In the genomic region with DNA sequence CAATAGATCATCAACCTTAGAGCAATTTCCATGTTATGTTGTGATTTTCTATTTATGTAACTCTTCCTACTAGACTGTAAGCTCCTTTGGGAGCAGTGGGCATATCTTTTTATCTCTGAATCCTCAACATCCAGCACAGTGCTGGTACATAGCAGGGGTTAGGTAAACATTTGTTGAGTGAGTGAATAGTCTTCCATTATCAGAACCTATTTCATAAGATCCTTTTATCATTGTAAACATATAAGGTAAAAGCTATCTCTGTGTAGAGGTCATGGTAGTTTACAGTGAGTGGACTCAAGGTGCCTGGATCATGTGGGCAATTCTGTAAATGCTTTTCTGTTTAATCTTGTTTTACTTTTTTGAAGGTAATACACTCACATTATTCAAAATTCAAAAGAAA, we compare ENCODE assay signal across 1 cellular context.
TF ChIP-seq lines count a peak whose summit lies in the region.

No MANE protein-coding gene starts in this region.

TF ChIP-seq in HepG2, 621 proteins besides CTCF, POLR2A, EP300 and RAD21 (continued from another document and continues in another):
- TF ChIP-seq, protein P1, sequence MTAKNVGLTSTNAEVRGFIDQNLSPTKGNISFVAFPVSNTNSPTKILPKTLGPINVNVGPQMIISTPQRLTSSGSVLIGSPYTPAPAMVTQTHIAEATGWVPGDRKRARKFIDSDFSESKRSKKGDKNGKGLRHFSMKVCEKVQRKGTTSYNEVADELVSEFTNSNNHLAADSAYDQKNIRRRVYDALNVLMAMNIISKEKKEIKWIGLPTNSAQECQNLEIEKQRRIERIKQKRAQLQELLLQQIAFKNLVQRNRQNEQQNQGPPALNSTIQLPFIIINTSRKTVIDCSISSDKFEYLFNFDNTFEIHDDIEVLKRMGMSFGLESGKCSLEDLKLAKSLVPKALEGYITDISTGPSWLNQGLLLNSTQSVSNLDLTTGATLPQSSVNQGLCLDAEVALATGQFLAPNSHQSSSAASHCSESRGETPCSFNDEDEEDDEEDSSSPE (CRISPR knock-in tag; IDR thresholded peaks at IDR 0.05): 0 out of 2 replicates have a peak, but pooled peaks have one; percentile 20
- peak; percentile 89 for TF ChIP-seq TEAD3 (CRISPR knock-in tag; optimal IDR thresholded peaks at IDR 0.05; ENCODE audit: borderline replicate concordance)
- TF ChIP-seq FOXP1 (IDR thresholded peaks at IDR 0.05): peak; percentile 51; the same call in 1 of the 2 replicates
- peak; percentile 94 for TF ChIP-seq FOXP1 (CRISPR knock-in tag; IDR thresholded peaks at IDR 0.05)
- TF ChIP-seq, protein P2, sequence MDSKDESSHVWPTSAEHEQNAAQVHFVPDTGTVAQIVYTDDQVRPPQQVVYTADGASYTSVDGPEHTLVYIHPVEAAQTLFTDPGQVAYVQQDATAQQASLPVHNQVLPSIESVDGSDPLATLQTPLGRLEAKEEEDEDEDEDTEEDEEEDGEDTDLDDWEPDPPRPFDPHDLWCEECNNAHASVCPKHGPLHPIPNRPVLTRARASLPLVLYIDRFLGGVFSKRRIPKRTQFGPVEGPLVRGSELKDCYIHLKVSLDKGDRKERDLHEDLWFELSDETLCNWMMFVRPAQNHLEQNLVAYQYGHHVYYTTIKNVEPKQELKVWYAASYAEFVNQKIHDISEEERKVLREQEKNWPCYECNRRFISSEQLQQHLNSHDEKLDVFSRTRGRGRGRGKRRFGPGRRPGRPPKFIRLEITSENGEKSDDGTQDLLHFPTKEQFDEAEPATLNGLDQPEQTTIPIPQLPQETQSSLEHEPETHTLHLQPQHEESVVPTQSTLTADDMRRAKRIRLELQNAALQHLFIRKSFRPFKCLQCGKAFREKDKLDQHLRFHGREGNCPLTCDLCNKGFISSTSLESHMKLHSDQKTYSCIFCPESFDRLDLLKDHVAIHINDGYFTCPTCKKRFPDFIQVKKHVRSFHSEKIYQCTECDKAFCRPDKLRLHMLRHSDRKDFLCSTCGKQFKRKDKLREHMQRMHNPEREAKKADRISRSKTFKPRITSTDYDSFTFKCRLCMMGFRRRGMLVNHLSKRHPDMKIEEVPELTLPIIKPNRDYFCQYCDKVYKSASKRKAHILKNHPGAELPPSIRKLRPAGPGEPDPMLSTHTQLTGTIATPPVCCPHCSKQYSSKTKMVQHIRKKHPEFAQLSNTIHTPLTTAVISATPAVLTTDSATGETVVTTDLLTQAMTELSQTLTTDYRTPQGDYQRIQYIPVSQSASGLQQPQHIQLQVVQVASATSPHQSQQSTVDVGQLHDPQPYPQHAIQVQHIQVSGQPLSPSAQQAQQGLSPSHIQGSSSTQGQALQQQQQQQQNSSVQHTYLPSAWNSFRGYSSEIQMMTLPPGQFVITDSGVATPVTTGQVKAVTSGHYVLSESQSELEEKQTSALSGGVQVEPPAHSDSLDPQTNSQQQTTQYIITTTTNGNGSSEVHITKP (CRISPR knock-in tag; IDR thresholded peaks at IDR 0.05; ENCODE audit: low read depth): no peak
- no peak for TF ChIP-seq TAF1 (CRISPR knock-in tag; IDR thresholded peaks at IDR 0.05)
- peak; percentile 65; the same call in 1 of the 2 replicates for TF ChIP-seq YEATS2 (CRISPR knock-in tag; IDR thresholded peaks at IDR 0.05; ENCODE audit: borderline replicate concordance)
- TF ChIP-seq MED13 (CRISPR knock-in tag; IDR thresholded peaks at IDR 0.05): 0 out of 2 replicates have a peak, but pooled peaks have one; percentile 53
- TF ChIP-seq, protein P3, sequence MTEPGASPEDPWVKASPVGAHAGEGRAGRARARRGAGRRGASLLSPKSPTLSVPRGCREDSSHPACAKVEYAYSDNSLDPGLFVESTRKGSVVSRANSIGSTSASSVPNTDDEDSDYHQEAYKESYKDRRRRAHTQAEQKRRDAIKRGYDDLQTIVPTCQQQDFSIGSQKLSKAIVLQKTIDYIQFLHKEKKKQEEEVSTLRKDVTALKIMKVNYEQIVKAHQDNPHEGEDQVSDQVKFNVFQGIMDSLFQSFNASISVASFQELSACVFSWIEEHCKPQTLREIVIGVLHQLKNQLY (CRISPR knock-in tag; IDR thresholded peaks at IDR 0.05): peak; percentile 94
- TF ChIP-seq, protein P4, sequence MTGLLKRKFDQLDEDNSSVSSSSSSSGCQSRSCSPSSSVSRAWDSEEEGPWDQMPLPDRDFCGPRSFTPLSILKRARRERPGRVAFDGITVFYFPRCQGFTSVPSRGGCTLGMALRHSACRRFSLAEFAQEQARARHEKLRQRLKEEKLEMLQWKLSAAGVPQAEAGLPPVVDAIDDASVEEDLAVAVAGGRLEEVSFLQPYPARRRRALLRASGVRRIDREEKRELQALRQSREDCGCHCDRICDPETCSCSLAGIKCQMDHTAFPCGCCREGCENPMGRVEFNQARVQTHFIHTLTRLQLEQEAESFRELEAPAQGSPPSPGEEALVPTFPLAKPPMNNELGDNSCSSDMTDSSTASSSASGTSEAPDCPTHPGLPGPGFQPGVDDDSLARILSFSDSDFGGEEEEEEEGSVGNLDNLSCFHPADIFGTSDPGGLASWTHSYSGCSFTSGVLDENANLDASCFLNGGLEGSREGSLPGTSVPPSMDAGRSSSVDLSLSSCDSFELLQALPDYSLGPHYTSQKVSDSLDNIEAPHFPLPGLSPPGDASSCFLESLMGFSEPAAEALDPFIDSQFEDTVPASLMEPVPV (CRISPR knock-in tag; IDR thresholded peaks at IDR 0.05): peak; percentile 49; the same call in 1 of the 2 replicates
- no peak for TF ChIP-seq TBP (CRISPR knock-in tag; IDR thresholded peaks at IDR 0.05)
- no peak for TF ChIP-seq RFX3 (CRISPR knock-in tag; IDR thresholded peaks at IDR 0.05)
- peak; percentile 62; the same call in 1 of the 2 replicates for TF ChIP-seq ZNF644 (CRISPR knock-in tag; IDR thresholded peaks at IDR 0.05; ENCODE audit: low read depth)
- no peak for TF ChIP-seq POLR2G (IDR thresholded peaks at IDR 0.05; ENCODE audit: low read depth, low read length)
- TF ChIP-seq NCOR1 (IDR thresholded peaks at IDR 0.05; ENCODE audit: borderline replicate concordance, low read length): peak; percentile 85
- TF ChIP-seq NRL (CRISPR knock-in tag; IDR thresholded peaks at IDR 0.05; ENCODE audit: borderline replicate concordance): no peak
- TF ChIP-seq ZNF335 (CRISPR knock-in tag; IDR thresholded peaks at IDR 0.05): peak; percentile 79
- no peak for TF ChIP-seq PAF1 (CRISPR knock-in tag; IDR thresholded peaks at IDR 0.05)
- TF ChIP-seq ZNF772 (CRISPR knock-in tag; IDR thresholded peaks at IDR 0.05): peak; percentile 47; the same call in 1 of the 2 replicates
- no peak for TF ChIP-seq RFX5 (IDR thresholded peaks at IDR 0.05; ENCODE audit: low read depth, low read length)
- peak; percentile 92 for TF ChIP-seq NFIC (IDR thresholded peaks at IDR 0.05; ENCODE audit: low read length)
- TF ChIP-seq, protein P5, sequence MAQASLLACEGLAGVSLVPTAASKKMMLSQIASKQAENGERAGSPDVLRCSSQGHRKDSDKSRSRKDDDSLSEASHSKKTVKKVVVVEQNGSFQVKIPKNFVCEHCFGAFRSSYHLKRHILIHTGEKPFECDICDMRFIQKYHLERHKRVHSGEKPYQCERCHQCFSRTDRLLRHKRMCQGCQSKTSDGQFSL (CRISPR knock-in tag; IDR thresholded peaks at IDR 0.05): no peak
- TF ChIP-seq STAT5B (CRISPR knock-in tag; IDR thresholded peaks at IDR 0.05): peak; percentile 69; the same call in 1 of the 2 replicates
- no peak for TF ChIP-seq ZEB1 (IDR thresholded peaks at IDR 0.05; ENCODE audit: insufficient replicate concordance, low read depth)
- TF ChIP-seq, protein P6, sequence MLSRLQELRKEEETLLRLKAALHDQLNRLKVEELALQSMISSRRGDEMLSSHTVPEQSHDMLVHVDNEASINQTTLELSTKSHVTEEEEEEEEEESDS (CRISPR knock-in tag; IDR thresholded peaks at IDR 0.05; ENCODE audit: borderline replicate concordance): no peak
- TF ChIP-seq KDM4B (CRISPR knock-in tag; IDR thresholded peaks at IDR 0.05): peak; percentile 44; the same call in 1 of the 2 replicates
- TF ChIP-seq, protein P7, sequence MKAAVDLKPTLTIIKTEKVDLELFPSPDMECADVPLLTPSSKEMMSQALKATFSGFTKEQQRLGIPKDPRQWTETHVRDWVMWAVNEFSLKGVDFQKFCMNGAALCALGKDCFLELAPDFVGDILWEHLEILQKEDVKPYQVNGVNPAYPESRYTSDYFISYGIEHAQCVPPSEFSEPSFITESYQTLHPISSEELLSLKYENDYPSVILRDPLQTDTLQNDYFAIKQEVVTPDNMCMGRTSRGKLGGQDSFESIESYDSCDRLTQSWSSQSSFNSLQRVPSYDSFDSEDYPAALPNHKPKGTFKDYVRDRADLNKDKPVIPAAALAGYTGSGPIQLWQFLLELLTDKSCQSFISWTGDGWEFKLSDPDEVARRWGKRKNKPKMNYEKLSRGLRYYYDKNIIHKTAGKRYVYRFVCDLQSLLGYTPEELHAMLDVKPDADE (CRISPR knock-in tag; IDR thresholded peaks at IDR 0.05): no peak
- no peak for TF ChIP-seq NCOA5 (CRISPR knock-in tag; IDR thresholded peaks at IDR 0.05)
- TF ChIP-seq MATR3 (CRISPR knock-in tag; IDR thresholded peaks at IDR 0.05): no peak
- TF ChIP-seq ZFP90 (CRISPR knock-in tag; IDR thresholded peaks at IDR 0.05; ENCODE audit: borderline replicate concordance): peak; percentile 40; the same call in 1 of the 2 replicates
- TF ChIP-seq, protein P8, sequence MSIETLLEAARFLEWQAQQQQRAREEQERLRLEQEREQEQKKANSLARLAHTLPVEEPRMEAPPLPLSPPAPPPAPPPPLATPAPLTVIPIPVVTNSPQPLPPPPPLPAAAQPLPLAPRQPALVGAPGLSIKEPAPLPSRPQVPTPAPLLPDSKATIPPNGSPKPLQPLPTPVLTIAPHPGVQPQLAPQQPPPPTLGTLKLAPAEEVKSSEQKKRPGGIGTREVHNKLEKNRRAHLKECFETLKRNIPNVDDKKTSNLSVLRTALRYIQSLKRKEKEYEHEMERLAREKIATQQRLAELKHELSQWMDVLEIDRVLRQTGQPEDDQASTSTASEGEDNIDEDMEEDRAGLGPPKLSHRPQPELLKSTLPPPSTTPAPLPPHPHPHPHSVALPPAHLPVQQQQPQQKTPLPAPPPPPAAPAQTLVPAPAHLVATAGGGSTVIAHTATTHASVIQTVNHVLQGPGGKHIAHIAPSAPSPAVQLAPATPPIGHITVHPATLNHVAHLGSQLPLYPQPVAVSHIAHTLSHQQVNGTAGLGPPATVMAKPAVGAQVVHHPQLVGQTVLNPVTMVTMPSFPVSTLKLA (IDR thresholded peaks at IDR 0.05): no peak
- peak; percentile 67; the same call in 1 of the 2 replicates for TF ChIP-seq ETV5 (CRISPR knock-in tag; IDR thresholded peaks at IDR 0.05; ENCODE audit: borderline replicate concordance)
- no peak for TF ChIP-seq FLYWCH1 (CRISPR knock-in tag; IDR thresholded peaks at IDR 0.05)
- no peak for TF ChIP-seq ZNF337 (CRISPR knock-in tag; IDR thresholded peaks at IDR 0.05; ENCODE audit: borderline replicate concordance, low read depth)
- TF ChIP-seq HOXA3 (CRISPR knock-in tag; IDR thresholded peaks at IDR 0.05): peak; percentile 48
- peak; percentile 90 for TF ChIP-seq ZNF331 (CRISPR knock-in tag; IDR thresholded peaks at IDR 0.05)
- TF ChIP-seq BRCA1 (CRISPR knock-in tag; IDR thresholded peaks at IDR 0.05): no peak
- TF ChIP-seq, protein P9, sequence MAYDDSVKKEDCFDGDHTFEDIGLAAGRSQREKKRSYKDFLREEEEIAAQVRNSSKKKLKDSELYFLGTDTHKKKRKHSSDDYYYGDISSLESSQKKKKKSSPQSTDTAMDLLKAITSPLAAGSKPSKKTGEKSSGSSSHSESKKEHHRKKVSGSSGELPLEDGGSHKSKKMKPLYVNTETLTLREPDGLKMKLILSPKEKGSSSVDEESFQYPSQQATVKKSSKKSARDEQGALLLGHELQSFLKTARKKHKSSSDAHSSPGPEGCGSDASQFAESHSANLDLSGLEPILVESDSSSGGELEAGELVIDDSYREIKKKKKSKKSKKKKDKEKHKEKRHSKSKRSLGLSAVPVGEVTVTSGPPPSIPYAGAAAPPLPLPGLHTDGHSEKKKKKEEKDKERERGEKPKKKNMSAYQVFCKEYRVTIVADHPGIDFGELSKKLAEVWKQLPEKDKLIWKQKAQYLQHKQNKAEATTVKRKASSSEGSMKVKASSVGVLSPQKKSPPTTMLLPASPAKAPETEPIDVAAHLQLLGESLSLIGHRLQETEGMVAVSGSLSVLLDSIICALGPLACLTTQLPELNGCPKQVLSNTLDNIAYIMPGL (CRISPR knock-in tag; IDR thresholded peaks at IDR 0.05; ENCODE audit: borderline replicate concordance in 1 of 2, low read depth in 1 of 2): 0 out of 4 replicates have a peak, but pooled peaks of 1 of the 2 experiments have one; percentile 35
- TF ChIP-seq, protein P10, sequence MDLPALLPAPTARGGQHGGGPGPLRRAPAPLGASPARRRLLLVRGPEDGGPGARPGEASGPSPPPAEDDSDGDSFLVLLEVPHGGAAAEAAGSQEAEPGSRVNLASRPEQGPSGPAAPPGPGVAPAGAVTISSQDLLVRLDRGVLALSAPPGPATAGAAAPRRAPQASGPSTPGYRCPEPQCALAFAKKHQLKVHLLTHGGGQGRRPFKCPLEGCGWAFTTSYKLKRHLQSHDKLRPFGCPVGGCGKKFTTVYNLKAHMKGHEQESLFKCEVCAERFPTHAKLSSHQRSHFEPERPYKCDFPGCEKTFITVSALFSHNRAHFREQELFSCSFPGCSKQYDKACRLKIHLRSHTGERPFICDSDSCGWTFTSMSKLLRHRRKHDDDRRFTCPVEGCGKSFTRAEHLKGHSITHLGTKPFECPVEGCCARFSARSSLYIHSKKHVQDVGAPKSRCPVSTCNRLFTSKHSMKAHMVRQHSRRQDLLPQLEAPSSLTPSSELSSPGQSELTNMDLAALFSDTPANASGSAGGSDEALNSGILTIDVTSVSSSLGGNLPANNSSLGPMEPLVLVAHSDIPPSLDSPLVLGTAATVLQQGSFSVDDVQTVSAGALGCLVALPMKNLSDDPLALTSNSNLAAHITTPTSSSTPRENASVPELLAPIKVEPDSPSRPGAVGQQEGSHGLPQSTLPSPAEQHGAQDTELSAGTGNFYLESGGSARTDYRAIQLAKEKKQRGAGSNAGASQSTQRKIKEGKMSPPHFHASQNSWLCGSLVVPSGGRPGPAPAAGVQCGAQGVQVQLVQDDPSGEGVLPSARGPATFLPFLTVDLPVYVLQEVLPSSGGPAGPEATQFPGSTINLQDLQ (CRISPR knock-in tag; IDR thresholded peaks at IDR 0.05): no peak
- TF ChIP-seq SP1 (IDR thresholded peaks at IDR 0.05): no peak
- no peak for TF ChIP-seq SP1 (CRISPR knock-in tag; IDR thresholded peaks at IDR 0.05)
- TF ChIP-seq, protein P11, sequence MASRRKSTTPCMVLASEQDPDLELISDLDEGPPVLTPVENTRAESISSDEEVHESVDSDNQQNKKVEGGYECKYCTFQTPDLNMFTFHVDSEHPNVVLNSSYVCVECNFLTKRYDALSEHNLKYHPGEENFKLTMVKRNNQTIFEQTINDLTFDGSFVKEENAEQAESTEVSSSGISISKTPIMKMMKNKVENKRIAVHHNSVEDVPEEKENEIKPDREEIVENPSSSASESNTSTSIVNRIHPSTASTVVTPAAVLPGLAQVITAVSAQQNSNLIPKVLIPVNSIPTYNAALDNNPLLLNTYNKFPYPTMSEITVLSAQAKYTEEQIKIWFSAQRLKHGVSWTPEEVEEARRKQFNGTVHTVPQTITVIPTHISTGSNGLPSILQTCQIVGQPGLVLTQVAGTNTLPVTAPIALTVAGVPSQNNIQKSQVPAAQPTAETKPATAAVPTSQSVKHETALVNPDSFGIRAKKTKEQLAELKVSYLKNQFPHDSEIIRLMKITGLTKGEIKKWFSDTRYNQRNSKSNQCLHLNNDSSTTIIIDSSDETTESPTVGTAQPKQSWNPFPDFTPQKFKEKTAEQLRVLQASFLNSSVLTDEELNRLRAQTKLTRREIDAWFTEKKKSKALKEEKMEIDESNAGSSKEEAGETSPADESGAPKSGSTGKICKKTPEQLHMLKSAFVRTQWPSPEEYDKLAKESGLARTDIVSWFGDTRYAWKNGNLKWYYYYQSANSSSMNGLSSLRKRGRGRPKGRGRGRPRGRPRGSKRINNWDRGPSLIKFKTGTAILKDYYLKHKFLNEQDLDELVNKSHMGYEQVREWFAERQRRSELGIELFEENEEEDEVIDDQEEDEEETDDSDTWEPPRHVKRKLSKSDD (CRISPR knock-in tag; IDR thresholded peaks at IDR 0.05; ENCODE audit: low read depth): no peak
